1 cellular context compared by ENCODE assay signal in genomic region chr19:10952809-10953208, GRCh38.
TF ChIP-seq lines count a peak whose summit lies in the region.

No MANE protein-coding gene starts in this region.

TF ChIP-seq in GM12878, 131 proteins besides CTCF, POLR2A, EP300 and RAD21:
- no peak for TF ChIP-seq IRF4 (IDR thresholded peaks at IDR 0.05; ENCODE audit: low read depth, low read length)
- TF ChIP-seq SMAD1 (IDR thresholded peaks at IDR 0.05; ENCODE audit: low read depth, partially characterized antibody): no peak
- TF ChIP-seq POLR2AphosphoS2 (IDR thresholded peaks at IDR 0.05; ENCODE audit: low read depth, low read length): no peak
- TF ChIP-seq NRF1 (conservative IDR thresholded peaks at IDR 0.05; ENCODE audit: low read depth, low read length): no peak
- TF ChIP-seq IKZF2 (IDR thresholded peaks at IDR 0.05): no peak
- TF ChIP-seq SMC3 (IDR thresholded peaks at IDR 0.05; ENCODE audit: borderline replicate concordance, low read length): no peak
- no peak for TF ChIP-seq SIX5 (IDR thresholded peaks at IDR 0.05; ENCODE audit: low read depth, low read length, severe bottlenecking)
- no peak for TF ChIP-seq ELK1 (IDR thresholded peaks at IDR 0.05; ENCODE audit: low read depth, low read length)
- no peak for TF ChIP-seq GATAD2B (conservative IDR thresholded peaks at IDR 0.05; ENCODE audit: low read depth)
- no peak for TF ChIP-seq SIN3A (IDR thresholded peaks at IDR 0.05; ENCODE audit: low read depth, low read length)
- no peak for TF ChIP-seq HDAC6 (IDR thresholded peaks at IDR 0.05; ENCODE audit: unreplicated experiment)
- TF ChIP-seq GABPA (IDR thresholded peaks at IDR 0.05; ENCODE audit: low read depth): no peak
- TF ChIP-seq ZBTB11 (CRISPR knock-in tag; IDR thresholded peaks at IDR 0.05): no peak
- no peak for TF ChIP-seq ZSCAN29 (IDR thresholded peaks at IDR 0.05)
